In genomic region chr16:80317132-80318098, GRCh38 we compare ENCODE assay signal across 11 cellular contexts.
A peak's percentile ranks its signal among the peaks of the same experiment; 100 is the strongest.
DNase-seq lines count a peak whose midpoint lies in the region; ATAC-seq and TF ChIP-seq lines count a peak whose summit lies in the region.
"Had no signal": no experiment of that assay in that cellular context is flagged by ENCODE, and none has a peak within 500 bp of the region (broad histone marks: within the 10 kb centered on the region; RNA-seq: fewer than 3 reads in every experiment).

No MANE protein-coding gene starts in this region.

- H3K27ac Mint-ChIP-seq in type B pancreatic cell: no peak overlapping the region
- H3K27ac Mint-ChIP-seq: CD8-positive, alpha-beta T cell had no signal

- no peaks in the 10 kb centered on the region for H3K4me1 ChIP-seq in left ventricle myocardium inferior

- intact Hi-C loops in left ventricle myocardium inferior (cut with micrococcal nuclease): no loop called here

- H3K27me3 ChIP-seq in left ventricle myocardium inferior (ENCODE audit: low read depth): peaks cover 56% of the 10 kb centered on the region

- H3K36me3 Mint-ChIP-seq in type B pancreatic cell: no peaks in the 10 kb centered on the region
- H3K36me3 Mint-ChIP-seq: CD8-positive, alpha-beta T cell had no signal

- H3K9me3 ChIP-seq in left ventricle myocardium inferior (replicated peaks): no peaks in the 10 kb centered on the region

- no peak for ATAC-seq in HG02970 (IDR thresholded peaks at IDR 0.05; ENCODE audit: low FRiP score, unreplicated experiment)
- ATAC-seq: CD8-positive, alpha-beta T cell had no signal

- H3K27me3 Mint-ChIP-seq in type B pancreatic cell: no peaks in the 10 kb centered on the region

- H3K27ac ChIP-seq in left ventricle myocardium inferior (replicated peaks): no peak overlapping the region
- H3K27ac ChIP-seq: coronary artery had no signal

- H3K9me3 Mint-ChIP-seq in type B pancreatic cell: peaks cover 5% of the 10 kb centered on the region
- H3K9me3 Mint-ChIP-seq: CD8-positive, alpha-beta T cell had no signal

- no peaks in the 10 kb centered on the region for H3K36me3 ChIP-seq in left ventricle myocardium inferior

- peaks cover 14% of the 10 kb centered on the region for H3K4me1 Mint-ChIP-seq in type B pancreatic cell (ENCODE audit: unreplicated experiment)

- peak; percentile 4 for DNase-seq in activated CD4-positive, alpha-beta T cell treated with anti-CD3 and anti-CD28 coated beads for 48 hours
- no peak for DNase-seq in activated CD4-positive, alpha-beta T cell treated with anti-CD3 and anti-CD28 coated beads for 1 hour
- DNase-seq in NB4 (ENCODE audit: low read depth): peak; percentile 46
- no peak for DNase-seq in fibroblast of mammary gland (ENCODE audit: low read depth)
- DNase-seq in type B pancreatic cell (ENCODE audit: extremely low spot score, unreplicated experiment): no peak
- no peak for DNase-seq in left ventricle myocardium inferior
- no peak for DNase-seq in NCI-H2107 treated with DMSO at 0.1 percent for 48 hours (lab: John Stamatoyannopoulos, UW; ENCODE audit: unreplicated experiment)
- DNase-seq: CD8-positive, alpha-beta T cell; NCI-H1105 treated with DMSO at 0.1 percent for 48 hours had no signal

- H3K4me3 ChIP-seq in NB4 (ENCODE audit: low read depth, low read length) (no peak overlapping the region), fibroblast of mammary gland (ENCODE audit: control insufficient read depth, low read depth, low read length) (no peak overlapping the region), left ventricle myocardium inferior (no peak overlapping the region)
- H3K4me3 ChIP-seq: coronary artery had no signal

- TF ChIP-seq CTCF in NB4 (IDR thresholded peaks at IDR 0.05; ENCODE audit: low read depth, low read length) (peak; percentile 59), fibroblast of mammary gland (conservative IDR thresholded peaks at IDR 0.05; ENCODE audit: control insufficient read depth, insufficient read depth, low read depth, low read length) (peak; percentile 25), type B pancreatic cell (conservative IDR thresholded peaks at IDR 0.05) (peak; percentile 57), left ventricle myocardium inferior (IDR thresholded peaks at IDR 0.05; ENCODE audit: borderline replicate concordance) (no peak)

- H3K4me3 Mint-ChIP-seq in type B pancreatic cell: no peak overlapping the region
- H3K4me3 Mint-ChIP-seq: CD8-positive, alpha-beta T cell had no signal

- no peak for TF ChIP-seq POLR2A in NB4 (IDR thresholded peaks at IDR 0.05; ENCODE audit: extremely low read depth, insufficient read length)

Comparison
In these comparisons a context has a peak if more than half of its experiments do, and no peak if none do; other contexts are left out.
1. DNase-seq: peak in activated CD4-positive, alpha-beta T cell treated with anti-CD3 and anti-CD28 coated beads for 48 hours (single experiment) and NB4 (single experiment); none in activated CD4-positive, alpha-beta T cell treated with anti-CD3 and anti-CD28 coated beads for 1 hour (single experiment), fibroblast of mammary gland (single experiment), type B pancreatic cell (single experiment), left ventricle myocardium inferior (single experiment) and NCI-H2107 treated with DMSO at 0.1 percent for 48 hours (single experiment).